In genomic region chr6:12113190-12113578, GRCh38 we compare ENCODE assay signal across 9 cellular contexts.
DNase-seq lines count a peak whose midpoint lies in the region; ATAC-seq, FAIRE-seq and TF ChIP-seq lines count a peak whose summit lies in the region.
"Had no signal": no experiment of that assay in that cellular context is flagged by ENCODE, and none has a peak within 500 bp of the region (broad histone marks: within the 10 kb centered on the region; RNA-seq: fewer than 3 reads in every experiment).

No MANE protein-coding gene starts in this region.

- CTCF ChIA-PET in AG04449 (lab: Yijun Ruan, JAX): no interaction called here

- peak; percentile 80 for FAIRE-seq in GM19239 (lab: Jason Lieb, UNC)

- H3K4me3 Mint-ChIP-seq in T-helper 17 cell: no peak overlapping the region

- DNase-seq in AG04449 (ENCODE audit: low read depth, low spot score): peak; percentile 36
- no peak for DNase-seq in GM19239 (ENCODE audit: insufficient read length, low spot score)
- DNase-seq in T-helper 17 cell: no peak
- peak; percentile 42 to 47 for DNase-seq in foreskin fibroblast
- DNase-seq in GOT3 (lab: John Stamatoyannopoulos, UW): no peak
- no peak for DNase-seq in midbrain (lab: John Stamatoyannopoulos, UW)
- no peak for DNase-seq in nucleus accumbens (lab: John Stamatoyannopoulos, UW)
- DNase-seq in NCI-H1417 (lab: John Stamatoyannopoulos, UW): no peak
- DNase-seq: NCI-H2081 had no signal

- POLR2A ChIA-PET in AG04449 (lab: Yijun Ruan, JAX): no interaction called here

- TF ChIP-seq CTCF in AG04449 (IDR thresholded peaks at IDR 0.05; ENCODE audit: insufficient read depth, low read length, missing control alignments) (no peak), foreskin fibroblast (IDR thresholded peaks at IDR 0.05; ENCODE audit: low read depth, low read length) (no peak)

- H3K36me3 Mint-ChIP-seq in T-helper 17 cell (ENCODE audit: low read depth): peaks cover 6% of the 10 kb centered on the region

- no peak overlapping the region for H3K4me3 ChIP-seq in AG04449 (ENCODE audit: low read depth, low read length)
- no peak overlapping the region for H3K4me3 ChIP-seq in foreskin fibroblast (ENCODE audit: low read depth in 1 of 2, low read length in 2 of 2)

- no peak for ATAC-seq in T-helper 17 cell

- no peaks in the 10 kb centered on the region for H3K9me3 ChIP-seq in T-helper 17 cell (ENCODE audit: control insufficient read depth, low read length, poor library complexity, severe bottlenecking)

- H3K27ac Mint-ChIP-seq in T-helper 17 cell: peak overlapping the region; percentile 46

- H3K27me3 Mint-ChIP-seq in T-helper 17 cell: no peaks in the 10 kb centered on the region

- peaks cover 42% of the 10 kb centered on the region for H3K4me1 Mint-ChIP-seq in T-helper 17 cell

Comparison
In these comparisons a context has a peak if more than half of its experiments do, and no peak if none do; other contexts are left out.
1. DNase-seq: peak in AG04449 (single experiment) and foreskin fibroblast (2 of 2); none in GM19239 (single experiment), T-helper 17 cell (0 of 3), GOT3 (single experiment), midbrain (single experiment), nucleus accumbens (0 of 56) and NCI-H1417 (0 of 3).